16 cellular contexts compared by ENCODE assay signal in the genomic region with DNA sequence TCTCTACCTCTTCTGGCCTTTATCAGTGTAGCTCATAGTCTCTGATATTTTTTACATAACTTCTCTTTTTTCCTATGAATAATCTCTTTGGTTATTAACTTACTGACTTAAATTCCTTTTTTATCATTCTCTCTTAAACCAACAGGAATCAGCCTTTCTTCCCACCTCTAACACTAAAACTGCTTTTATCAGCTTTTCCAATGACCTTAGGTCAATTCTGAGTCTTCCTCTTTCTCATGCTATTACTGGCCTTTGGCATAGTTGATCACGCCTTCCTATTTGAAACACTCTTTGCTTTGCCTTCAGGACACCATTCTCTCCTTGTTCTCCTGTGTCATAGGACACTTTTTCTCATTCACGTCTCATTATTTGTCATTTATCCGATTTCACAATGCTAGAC.
"Had no signal": no experiment of that assay in that cellular context is flagged by ENCODE, and none has a peak within 500 bp of the region (broad histone marks: within the 10 kb centered on the region; RNA-seq: fewer than 3 reads in every experiment).

No MANE protein-coding gene starts in this region.

- H3K36me3 ChIP-seq: breast epithelium, tibial artery, uterus had no signal

- DNase-seq: activated CD4-positive, alpha-beta T cell treated with anti-CD3 and anti-CD28 coated beads for 1 hour; activated CD4-positive, alpha-beta T cell treated with anti-CD3 and anti-CD28 coated beads, Interleukin-2, amount 50 U/mL, for 48 hours; activated gamma-delta T cell; activated naive CD8-positive, alpha-beta T cell treated with anti-CD3 and anti-CD28 coated beads for 36 hours; activated T-cell treated with anti-CD3 and anti-CD28 coated beads, Interleukin-2, amount 50 U/mL, for 48 hours; anterior cingulate cortex; head of caudate nucleus; mesendoderm; retina; tibial artery; uterus had no signal

- H3K4me1 Mint-ChIP-seq: neural crest cell had no signal

- H3K27ac ChIP-seq: breast epithelium, parathyroid adenoma, tibial artery, uterus had no signal

- H3K27me3 ChIP-seq: breast epithelium, tibial artery, uterus had no signal

- H3K9me3 ChIP-seq: breast epithelium, tibial artery, uterus had no signal

- H3K4me1 ChIP-seq: breast epithelium, parathyroid adenoma, uterus had no signal

- H3K36me3 Mint-ChIP-seq: activated naive CD8-positive, alpha-beta T cell treated with anti-CD3 and anti-CD28 coated beads for 36 hours had no signal

- H3K9me3 Mint-ChIP-seq: activated naive CD8-positive, alpha-beta T cell treated with anti-CD3 and anti-CD28 coated beads for 36 hours; neural crest cell had no signal

- H3K27ac Mint-ChIP-seq: activated naive CD8-positive, alpha-beta T cell treated with anti-CD3 and anti-CD28 coated beads for 36 hours had no signal

- H3K9ac ChIP-seq: parathyroid adenoma had no signal

- H2AFZ ChIP-seq: parathyroid adenoma had no signal

- H3K79me2 ChIP-seq: parathyroid adenoma had no signal

- H3K4me3 Mint-ChIP-seq: activated naive CD8-positive, alpha-beta T cell treated with anti-CD3 and anti-CD28 coated beads for 36 hours; neural crest cell had no signal

- H3K4me3 ChIP-seq: breast epithelium, tibial artery, uterus had no signal

- ATAC-seq: esophagus mucosa, left lobe of liver had no signal
